9 cellular contexts compared by ENCODE assay signal in genomic region chr6:27865952-27866369, GRCh38. TPM values are rescaled to one million over a fixed set of nuclear protein-coding genes. Genes with fewer than 3 reads are reported as not detected.
DNase-seq lines count a peak whose midpoint lies in the region; ATAC-seq and TF ChIP-seq lines count a peak whose summit lies in the region.
"Had no signal": no experiment of that assay in that cellular context is flagged by ENCODE, and none has a peak within 500 bp of the region (broad histone marks: within the 10 kb centered on the region; RNA-seq: fewer than 3 reads in every experiment).

No MANE protein-coding gene starts in this region.

- peak overlapping the region; percentile 99 to 100 (median 100) for H3K27ac Mint-ChIP-seq in H9

- H4K91ac ChIP-seq in H9 (ENCODE audit: insufficient read length, low read depth, low read length), result no peak overlapping the region

- H3K23ac ChIP-seq in H9 (ENCODE audit: insufficient read length, low read depth, low read length), result no peak overlapping the region

- no peak overlapping the region for H4K5ac ChIP-seq in H9 (ENCODE audit: insufficient read length, low read depth, low read length)

- no peak overlapping the region for H2AFZ ChIP-seq in H9 (ENCODE audit: low read length)

- peak overlapping the region; percentile 9 for H3K18ac ChIP-seq in H9 (ENCODE audit: insufficient read length, low read depth, low read length)

- no peak overlapping the region for H2BK120ac ChIP-seq in H9 (ENCODE audit: low read depth, low read length, poor library complexity, severe bottlenecking)

- H2BK20ac ChIP-seq in H9 (ENCODE audit: low read depth, low read length, poor library complexity, severe bottlenecking), result no peak overlapping the region

- no peaks in the 10 kb centered on the region for H3K79me2 ChIP-seq in H9 (ENCODE audit: insufficient read depth, low read length)

- H3K9me3 ChIP-seq in H9 (ENCODE audit: control insufficient read depth, low read depth, low read length) (no peaks in the 10 kb centered on the region), SJCRH30 (replicated peaks) (no peaks in the 10 kb centered on the region), mucosa of descending colon (no peaks in the 10 kb centered on the region), vagina (no peaks in the 10 kb centered on the region)

- H3K27me3 ChIP-seq in H9 (ENCODE audit: insufficient read depth, low read length) (no peaks in the 10 kb centered on the region), SJCRH30 (no peaks in the 10 kb centered on the region), vagina (no peaks in the 10 kb centered on the region)

- TF ChIP-seq CTCF in H9 (conservative IDR thresholded peaks at IDR 0.05) (no peak), choroid plexus epithelial cell (conservative IDR thresholded peaks at IDR 0.05; ENCODE audit: low read depth, low read length) (no peak), mucosa of descending colon (IDR thresholded peaks at IDR 0.05) (no peak), vagina (IDR thresholded peaks at IDR 0.05) (no peak)

- TF ChIP-seq POLR2A in vagina (IDR thresholded peaks at IDR 0.05), result no peak

- H3K23me2 ChIP-seq in H9 (ENCODE audit: insufficient read length, low read depth, low read length, poor library complexity, severe bottlenecking), result peaks cover 3% of the 10 kb centered on the region

- no peaks in the 10 kb centered on the region for H4K20me1 ChIP-seq in H9 (ENCODE audit: control insufficient read depth, insufficient read depth, insufficient read length)

- no peak overlapping the region for H2AK5ac ChIP-seq in H9 (ENCODE audit: insufficient read length, low read length)

- H3K4me1 Mint-ChIP-seq in H9, result peaks cover 13 to 23% of the 10 kb centered on the region in 2 experiments

- no peak overlapping the region for H2BK15ac ChIP-seq in H9 (ENCODE audit: low read depth, low read length)

- peak overlapping the region; percentile 88 to 99 for H3K4me3 Mint-ChIP-seq in H9

- H3K27me3 Mint-ChIP-seq in H9 (ENCODE audit: low read depth), result peaks cover 9% of the 10 kb centered on the region

- WGBS in H9 (ENCODE audit: extremely low coverage, insufficient read length, low lambda C conversion rate), result no CpG with 5 or more reads among the region's 17 CpGs

- H3K4me1 ChIP-seq in H9 (ENCODE audit: insufficient read depth, low read length) (peaks cover 2% of the 10 kb centered on the region), SJCRH30 (no peaks in the 10 kb centered on the region), mucosa of descending colon (ENCODE audit: low read depth) (peaks cover 8% of the 10 kb centered on the region), vagina (peaks cover 41% of the 10 kb centered on the region)

- no peak overlapping the region for H2BK5ac ChIP-seq in H9 (ENCODE audit: insufficient read length, low read length)

- no peaks in the 10 kb centered on the region for H3K79me1 ChIP-seq in H9 (ENCODE audit: insufficient read depth, low read depth, low read length, poor library complexity, severe bottlenecking)

- H3K36me3 ChIP-seq in SJCRH30 (no peaks in the 10 kb centered on the region), mucosa of descending colon (ENCODE audit: low read depth) (no peaks in the 10 kb centered on the region), vagina (no peaks in the 10 kb centered on the region)

- no peak overlapping the region; the same call in 1 of the 2 replicates for H3K14ac ChIP-seq in H9 (ENCODE audit: insufficient read depth, low read length)

- no peak overlapping the region for H3K56ac ChIP-seq in H9 (ENCODE audit: insufficient read length, low read depth, low read length)

- intact Hi-C loops in mucosa of descending colon (cut with DNase I, micrococcal nuclease) (no loop called here), vagina (cut with DNase I) (no loop called here)

- peak overlapping the region; percentile 74 for H3K4me2 ChIP-seq in H9 (ENCODE audit: insufficient read depth, insufficient read length, low read length)

- peaks cover 12 to 13% of the 10 kb centered on the region in 2 experiments for H3K9me3 Mint-ChIP-seq in H9

- no peak overlapping the region for H3K4ac ChIP-seq in H9 (ENCODE audit: low read depth, low read length)

- H3K27ac ChIP-seq in H9 (ENCODE audit: insufficient read length, low read depth, low read length), result peak overlapping the region; percentile 68
- peak overlapping the region; percentile 84 for H3K27ac ChIP-seq in SJCRH30
- no peak overlapping the region for H3K27ac ChIP-seq in vagina

- peak overlapping the region; percentile 51 for H3K4me3 ChIP-seq in SJCRH30
- H3K4me3 ChIP-seq in choroid plexus epithelial cell (ENCODE audit: low read depth, low read length), result peak overlapping the region; percentile 74
- H3K4me3 ChIP-seq in mucosa of descending colon, result peak overlapping the region; percentile 1
- H3K4me3 ChIP-seq in vagina, result peak overlapping the region; percentile 55 to 62

- peak overlapping the region; percentile 99 for H3K9ac ChIP-seq in H9 (ENCODE audit: extremely low read depth, insufficient read length, low read length)

- H3T11ph ChIP-seq in H9 (ENCODE audit: low read length), result no peak overlapping the region

- no peak overlapping the region for H4K8ac ChIP-seq in H9 (replicated peaks; ENCODE audit: insufficient read length, low read depth, low read length)

- peaks cover 5 to 10% (median 10%) of the 10 kb centered on the region in 3 experiments; a peak in 6 of 7 replicates for H3K36me3 Mint-ChIP-seq in H9 (ENCODE audit: insufficient read depth in 1 of 3, low read depth in 3 of 3)

- DNase-seq in DMS53 (lab: John Stamatoyannopoulos, UW), result peak; percentile 90
- peak; percentile 66 for DNase-seq in H9
- peak; percentile 8 to 38 for DNase-seq in SJCRH30
- no peak for DNase-seq in choroid plexus epithelial cell (ENCODE audit: low read depth)
- DNase-seq in mucosa of descending colon, result peak; percentile 28 to 68 (median 59)
- no peak for DNase-seq in vagina (ENCODE audit: extremely low spot score in 2 of 2)
- no peak for DNase-seq in NCI-H2081 treated with DMSO at 0.1 percent for 48 hours (lab: John Stamatoyannopoulos, UW)

- no peak overlapping the region for H2BK12ac ChIP-seq in H9 (ENCODE audit: insufficient read length, low read depth, low read length)

- ATAC-seq in mucosa of descending colon (peak; percentile 16), GM21825 (IDR thresholded peaks at IDR 0.05; ENCODE audit: unreplicated experiment) (no peak)

RNA-seq across cellular contexts. Expression of gene OR2B2, which starts 46.2 kb away (rescaled TPM):
- total RNA-seq in H9 (2021) (not detected in 2 replicates), mucosa of descending colon (not detected), vagina (not detected)
- not detected in 2 replicates for total RNA-seq in SJCRH30 (2014; rRNA removed; shearing (Covaris generic))
- total RNA-seq: T-helper 1 cell treated with Interleukin-12 subunit alpha and Interleukin-12 subunit beta and Interleukin-4 antibody, amounts not matched to agents 30 ng/mL and 1 ng/mL, for 36 hours had no signal

Comparison
In these comparisons a context has a peak if more than half of its experiments do, and no peak if none do; other contexts are left out.
1. DNase-seq: peak in DMS53 (single experiment), H9 (single experiment), SJCRH30 (2 of 2) and mucosa of descending colon (3 of 3); none in choroid plexus epithelial cell (single experiment), vagina (0 of 2) and NCI-H2081 treated with DMSO at 0.1 percent for 48 hours (single experiment).
2. H3K4me3 ChIP-seq: peak in every context shown above with its lines; median percentile 74 in choroid plexus epithelial cell; 58 in vagina; 51 in SJCRH30; 1 in mucosa of descending colon.